Comparison of ENCODE assay signal across 8 cellular contexts in genomic region chr3:38137615-38138346, GRCh38. TPM values are rescaled to one million over a fixed set of nuclear protein-coding genes. Genes with fewer than 3 reads are reported as not detected.
A peak's percentile ranks its signal among the peaks of the same experiment; 100 is the strongest.
DNase-seq lines count a peak whose midpoint lies in the region; ATAC-seq and TF ChIP-seq lines count a peak whose summit lies in the region.

No MANE protein-coding gene starts in this region.

- peak; percentile 25 for DNase-seq in activated CD4-positive, alpha-beta T cell treated with anti-CD3 and anti-CD28 coated beads for 1 hour
- DNase-seq in activated CD4-positive, alpha-beta T cell treated with anti-CD3 and anti-CD28 coated beads, Interleukin-2, amount 50 U/mL, for 1 hour: no peak
- peak; percentile 66 for DNase-seq in T1000 (lab: John Stamatoyannopoulos, UW)
- DNase-seq in effector memory CD4-positive, alpha-beta T cell: peak in 1 of 3 donors; percentile 11
- DNase-seq in natural killer cell: peak; percentile 31
- no peak for DNase-seq in SW 1271 (lab: John Stamatoyannopoulos, UW)
- DNase-seq in CD1c-positive myeloid dendritic cell (ENCODE audit: extremely low spot score): no peak
- DNase-seq in KG1 (lab: John Stamatoyannopoulos, UW): no peak

- peaks cover 34% of the 10 kb centered on the region for H3K4me1 ChIP-seq in effector memory CD4-positive, alpha-beta T cell (ENCODE audit: control insufficient read depth, insufficient read depth, low read length, poor library complexity, severe bottlenecking)

- no peaks in the 10 kb centered on the region for H3K27me3 ChIP-seq in effector memory CD4-positive, alpha-beta T cell (replicated peaks; ENCODE audit: control insufficient read depth, insufficient read depth, low read length, poor library complexity, severe bottlenecking)

- peak overlapping the region; percentile 95 for H3K27ac Mint-ChIP-seq in natural killer cell

- no peak for TF ChIP-seq CTCF in natural killer cell (IDR thresholded peaks at IDR 0.05)

- peak overlapping the region; percentile 99 for H3K4me3 Mint-ChIP-seq in natural killer cell

- no peaks in the 10 kb centered on the region for H3K36me3 Mint-ChIP-seq in natural killer cell

- no peaks in the 10 kb centered on the region for H3K27me3 Mint-ChIP-seq in natural killer cell (ENCODE audit: low read depth in 2 of 2)

- intact Hi-C loops in natural killer cell (cut with micrococcal nuclease): loop anchor here (1.0 to 2.0 kb wide), 2 partner anchors 28 to 1145 kb away; partner anchors contain the start of genes EPM2AIP1, MLH1 and OXSR1

- H3K9me3 ChIP-seq in effector memory CD4-positive, alpha-beta T cell (ENCODE audit: control insufficient read depth, low read length): no peaks in the 10 kb centered on the region

- H3K4me3 ChIP-seq in effector memory CD4-positive, alpha-beta T cell (ENCODE audit: insufficient read depth, low read depth, low read length, poor library complexity, severe bottlenecking): peak overlapping the region; percentile 80

- H3K4me1 Mint-ChIP-seq in natural killer cell: peaks cover 68 to 70% of the 10 kb centered on the region in 2 donors

- peaks cover 37% of the 10 kb centered on the region for H3K36me3 ChIP-seq in effector memory CD4-positive, alpha-beta T cell (ENCODE audit: control insufficient read depth, insufficient read depth, low read length)

- peak overlapping the region; percentile 85 for H3K27ac ChIP-seq in effector memory CD4-positive, alpha-beta T cell (ENCODE audit: insufficient read depth, low read length, poor library complexity, severe bottlenecking)

- no peak for ATAC-seq in natural killer cell

- no peaks in the 10 kb centered on the region for H3K9me3 Mint-ChIP-seq in natural killer cell

RNA-seq across cellular contexts. Expression of gene MYD88, which starts 0.7 kb away (rescaled TPM):
- total RNA-seq in natural killer cell: 10 to 100 TPM; 60.5 to 71.0 (median 67.7) TPM

RNA-seq across cellular contexts. Expression of gene ACAA1, which starts 0.9 kb away (rescaled TPM):
- total RNA-seq in natural killer cell: 100 to 1,000 TPM in 1 of 3 donors, 10 to 100 TPM in 2; 79.4 to 101 (median 93.9) TPM

RNA-seq across cellular contexts. Expression of gene OXSR1, which starts 27.6 kb away (rescaled TPM):
- total RNA-seq in natural killer cell: 10 to 100 TPM; 37.2 to 46.1 (median 44.0) TPM

Comparison
In these comparisons a context has a peak if more than half of its experiments do, and no peak if none do; other contexts are left out.
1. DNase-seq: peak in activated CD4-positive, alpha-beta T cell treated with anti-CD3 and anti-CD28 coated beads for 1 hour (single experiment), T1000 (single experiment) and natural killer cell (single experiment); none in activated CD4-positive, alpha-beta T cell treated with anti-CD3 and anti-CD28 coated beads, Interleukin-2, amount 50 U/mL, for 1 hour (single experiment), SW 1271 (0 of 2), CD1c-positive myeloid dendritic cell (single experiment) and KG1 (single experiment).